In the genomic region with DNA sequence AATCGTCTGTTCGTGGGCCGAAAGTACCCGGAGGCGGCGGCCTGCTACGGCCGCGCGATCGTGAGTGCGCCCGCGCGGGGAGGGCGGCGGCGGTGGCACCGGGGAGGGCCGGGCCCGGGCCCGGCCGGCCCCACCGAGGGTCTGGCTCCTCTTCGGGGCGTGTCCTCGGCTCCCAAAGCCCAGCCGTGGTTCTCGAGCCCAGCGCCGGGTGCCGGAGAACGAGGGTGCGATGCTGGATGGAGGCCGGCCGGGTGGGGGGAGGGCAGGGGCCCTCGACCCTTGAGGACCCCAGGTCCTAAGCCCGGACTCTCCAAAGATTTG, we compare ENCODE assay signal across 8 cellular contexts. TPM values are rescaled to one million over a fixed set of nuclear protein-coding genes. Genes with fewer than 3 reads are reported as not detected.
DNase-seq lines count a peak whose midpoint lies in the region; ATAC-seq and TF ChIP-seq lines count a peak whose summit lies in the region.

No MANE protein-coding gene starts in this region.

- H3K9me3 Mint-ChIP-seq in IgD-negative memory B cell: no peaks in the 10 kb centered on the region
- H3K9me3 Mint-ChIP-seq in natural killer cell treated with Interleukin-12 subunit alpha and Interleukin-12 subunit beta and Interleukin-15 and Interleukin-18, amount 100 ng/mL, for 72 hours: no peaks in the 10 kb centered on the region

- peak overlapping the region in 2 of 3 donors; percentile 31 to 92 for H3K27ac Mint-ChIP-seq in IgD-negative memory B cell
- H3K27ac Mint-ChIP-seq in natural killer cell treated with Interleukin-12 subunit alpha and Interleukin-12 subunit beta and Interleukin-15 and Interleukin-18, amount 100 ng/mL, for 72 hours: peak overlapping the region in 1 of 2 donors; percentile 28

- CTCF ChIA-PET in BJ (lab: Yijun Ruan, JAX): interaction anchor here (1.3 to 4.5 kb wide), 4 partner anchors 13 to 60 kb away, joined by 3 to 20 read pairs (median 6); partner anchors contain the start of genes CIAO3 and RHOT2

- peaks cover 2% of the 10 kb centered on the region for H3K27me3 Mint-ChIP-seq in IgD-negative memory B cell
- H3K27me3 Mint-ChIP-seq in natural killer cell treated with Interleukin-12 subunit alpha and Interleukin-12 subunit beta and Interleukin-15 and Interleukin-18, amount 100 ng/mL, for 72 hours: no peaks in the 10 kb centered on the region

- POLR2A ChIA-PET in BJ (lab: Charles Lee): no interaction called here

- DNase-seq in BJ (ENCODE audit: low read depth) (no peak), coronary artery (ENCODE audit: low spot score) (no peak), medulla oblongata (ENCODE audit: extremely low spot score) (no peak), EL (no peak), HT-29 (ENCODE audit: low spot score) (no peak)
- DNase-seq in natural killer cell treated with Interleukin-12 subunit alpha and Interleukin-12 subunit beta and Interleukin-15 and Interleukin-18, amount 100 ng/mL, for 72 hours (ENCODE audit: low spot score): no peak

- ATAC-seq in natural killer cell treated with Interleukin-12 subunit alpha and Interleukin-12 subunit beta and Interleukin-15 and Interleukin-18, amount 100 ng/mL, for 72 hours: peak in 1 of 2 donors; percentile 0
- ATAC-seq in GM21390 (IDR thresholded peaks at IDR 0.05; ENCODE audit: unreplicated experiment): no peak

- peak overlapping the region; percentile 51 to 92 (median 84) for H3K4me3 Mint-ChIP-seq in IgD-negative memory B cell
- H3K4me3 Mint-ChIP-seq in natural killer cell treated with Interleukin-12 subunit alpha and Interleukin-12 subunit beta and Interleukin-15 and Interleukin-18, amount 100 ng/mL, for 72 hours: peak overlapping the region; percentile 81

- H3K4me3 ChIP-seq in BJ (ENCODE audit: low read depth, low read length): peak overlapping the region; percentile 69
- peak overlapping the region; percentile 97 for H3K4me3 ChIP-seq in coronary artery

- no peaks in the 10 kb centered on the region for H3K27me3 ChIP-seq in BJ (ENCODE audit: control insufficient read depth, insufficient read depth, low read length)

- no peaks in the 10 kb centered on the region for H3K36me3 Mint-ChIP-seq in IgD-negative memory B cell
- no peaks in the 10 kb centered on the region for H3K36me3 Mint-ChIP-seq in natural killer cell treated with Interleukin-12 subunit alpha and Interleukin-12 subunit beta and Interleukin-15 and Interleukin-18, amount 100 ng/mL, for 72 hours

- peak overlapping the region; percentile 73 to 98 for H3K27ac ChIP-seq in coronary artery

- peaks cover 3 to 17% (median 13%) of the 10 kb centered on the region in 3 donors for H3K4me1 Mint-ChIP-seq in IgD-negative memory B cell
- H3K4me1 Mint-ChIP-seq in natural killer cell treated with Interleukin-12 subunit alpha and Interleukin-12 subunit beta and Interleukin-15 and Interleukin-18, amount 100 ng/mL, for 72 hours (ENCODE audit: low read depth in 2 of 2): peaks cover 11 to 13% of the 10 kb centered on the region in 2 donors

- TF ChIP-seq CTCF in BJ (IDR thresholded peaks at IDR 0.05; ENCODE audit: insufficient read depth, low read depth, low read length) (no peak), coronary artery (IDR thresholded peaks at IDR 0.05) (no peak)

- H3K36me3 ChIP-seq in BJ (ENCODE audit: control insufficient read depth, insufficient read depth, low read length): peaks cover 21% of the 10 kb centered on the region

RNA-seq across cellular contexts. Expression of gene STUB1, which starts 0.4 kb away (rescaled TPM):
- 75.9 and 148 TPM in 2 replicates for polyA plus RNA-seq in BJ (2011; rRNA removed)
- polyA minus RNA-seq in BJ (2011; rRNA and poly(A)+ RNA removed): 26.5 and 29.5 TPM in 2 replicates
- 137 TPM for polyA plus RNA-seq in IgD-negative memory B cell
- 100 to 1,000 TPM in 1 of 2 donors, 10 to 100 TPM in 1; 95.0 to 172 TPM for total RNA-seq in natural killer cell treated with Interleukin-12 subunit alpha and Interleukin-12 subunit beta and Interleukin-15 and Interleukin-18, amount 100 ng/mL, for 72 hours
- 258 and 295 TPM in 2 replicates for total RNA-seq in HT-29 (2014; rRNA removed; shearing (Covaris generic))

RNA-seq across cellular contexts. Expression of gene JMJD8, which starts 3.5 kb away (rescaled TPM):
- polyA plus RNA-seq in BJ (2011; rRNA removed): 54.8 and 91.8 TPM in 2 replicates
- polyA minus RNA-seq in BJ (2011; rRNA and poly(A)+ RNA removed): 19.1 and 22.7 TPM in 2 replicates
- 51.0 TPM for polyA plus RNA-seq in IgD-negative memory B cell
- 10 to 100 TPM; 31.2 to 53.4 TPM for total RNA-seq in natural killer cell treated with Interleukin-12 subunit alpha and Interleukin-12 subunit beta and Interleukin-15 and Interleukin-18, amount 100 ng/mL, for 72 hours
- total RNA-seq in HT-29 (2014; rRNA removed; shearing (Covaris generic)): 154 and 176 TPM in 2 replicates

RNA-seq across cellular contexts. Expression of gene RHBDL1, which starts 5.1 kb away (rescaled TPM):
- polyA plus RNA-seq in BJ (2011; rRNA removed) (0.74 and 1.3 TPM in 2 replicates), IgD-negative memory B cell (1.1 TPM)
- polyA minus RNA-seq in BJ (2011; rRNA and poly(A)+ RNA removed): 0.21 and 0.33 TPM in 2 replicates
- 1 to 10 TPM; 1.0 to 1.5 TPM for total RNA-seq in natural killer cell treated with Interleukin-12 subunit alpha and Interleukin-12 subunit beta and Interleukin-15 and Interleukin-18, amount 100 ng/mL, for 72 hours
- 7.8 and 8.2 TPM in 2 replicates for total RNA-seq in HT-29 (2014; rRNA removed; shearing (Covaris generic))

RNA-seq across cellular contexts. Expression of gene WDR24, which starts 9.6 kb away (rescaled TPM):
- polyA plus RNA-seq in BJ (2011; rRNA removed): 2.2 and 3.7 TPM in 2 replicates
- polyA minus RNA-seq in BJ (2011; rRNA and poly(A)+ RNA removed): 2.4 and 2.8 TPM in 2 replicates
- 15.1 TPM for polyA plus RNA-seq in IgD-negative memory B cell
- 10 to 100 TPM; 15.7 to 25.0 TPM for total RNA-seq in natural killer cell treated with Interleukin-12 subunit alpha and Interleukin-12 subunit beta and Interleukin-15 and Interleukin-18, amount 100 ng/mL, for 72 hours
- 5.9 and 6.2 TPM in 2 replicates for total RNA-seq in HT-29 (2014; rRNA removed; shearing (Covaris generic))

RNA-seq across cellular contexts. Expression of gene RHOT2, which starts 12.7 kb away (rescaled TPM):
- polyA plus RNA-seq in BJ (2011; rRNA removed) (37.1 and 81.7 TPM in 2 replicates), IgD-negative memory B cell (42.7 TPM)
- 20.6 and 37.4 TPM in 2 replicates for polyA minus RNA-seq in BJ (2011; rRNA and poly(A)+ RNA removed)
- total RNA-seq in natural killer cell treated with Interleukin-12 subunit alpha and Interleukin-12 subunit beta and Interleukin-15 and Interleukin-18, amount 100 ng/mL, for 72 hours: 100 to 1,000 TPM; 171 to 259 TPM
- total RNA-seq in HT-29 (2014; rRNA removed; shearing (Covaris generic)): 209 and 211 TPM in 2 replicates
